ENCODE assay signal across 8 cellular contexts in the genomic region with DNA sequence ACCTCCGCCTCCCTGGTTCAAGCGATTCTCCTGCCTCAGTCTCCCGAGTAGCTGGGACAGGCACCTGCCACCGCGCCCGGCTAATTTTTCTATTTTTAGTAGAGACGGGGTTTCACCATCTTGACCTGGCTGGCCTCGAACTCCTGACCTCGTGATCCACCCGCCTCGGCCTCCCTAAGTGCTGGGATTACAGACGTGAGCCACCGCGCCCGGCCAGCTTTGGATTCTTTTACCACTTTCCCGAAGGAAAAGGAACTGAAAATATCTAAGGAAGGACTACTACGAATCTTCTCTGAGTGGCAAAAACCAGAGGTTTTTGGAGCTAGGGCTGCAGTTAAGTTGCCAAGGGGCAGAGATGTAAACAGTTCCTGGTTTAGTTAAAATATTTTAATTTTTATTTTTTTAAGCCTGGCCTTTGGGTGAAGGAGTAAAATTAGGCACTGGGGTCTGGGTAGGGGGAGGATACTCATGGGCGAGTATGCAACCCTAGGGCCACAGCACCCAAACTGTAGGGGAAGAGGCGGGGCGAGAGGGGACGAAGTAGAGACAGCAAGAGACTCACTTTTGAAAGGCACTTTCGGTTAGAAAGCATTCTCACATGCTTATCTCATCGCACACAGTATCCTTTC. TPM values are rescaled to one million over a fixed set of nuclear protein-coding genes. Genes with fewer than 3 reads are reported as not detected.
A peak's percentile ranks its signal among the peaks of the same experiment; 100 is the strongest.
DNase-seq lines count a peak whose midpoint lies in the region; ATAC-seq, FAIRE-seq and TF ChIP-seq lines count a peak whose summit lies in the region.

No MANE protein-coding gene starts in this region.

- H3K4me3 Mint-ChIP-seq in astrocyte (ENCODE audit: unreplicated experiment): peak overlapping the region; percentile 85
- peak overlapping the region; percentile 96 for H3K4me3 Mint-ChIP-seq in stimulated activated effector memory CD8-positive, alpha-beta T cell treated with anti-CD3 and anti-CD28 coated beads, Interleukin-12 subunit alpha, Interleukin-12 subunit beta, amount 100 ng/mL, for 72 hours

- H3K27ac ChIP-seq in astrocyte (ENCODE audit: low read depth, low read length): peak overlapping the region; percentile 90
- H3K27ac ChIP-seq in left lung: peak overlapping the region; percentile 96 to 98

- TF ChIP-seq POLR2A in GM18505 (IDR thresholded peaks at IDR 0.05; ENCODE audit: borderline replicate concordance, extremely low read depth, insufficient read depth, insufficient read length): no peak

- no peaks in the 10 kb centered on the region for H3K27me3 Mint-ChIP-seq in astrocyte (ENCODE audit: low read depth, unreplicated experiment)

- intact Hi-C loops in left lung (cut with DNase I): no loop called here

- ATAC-seq in GM18505 (IDR thresholded peaks at IDR 0.05; ENCODE audit: unreplicated experiment) (peak; percentile 45), left lung (peak; percentile 61), HG03521 (IDR thresholded peaks at IDR 0.05; ENCODE audit: unreplicated experiment) (no peak)
- no peak for ATAC-seq in stimulated activated effector memory CD8-positive, alpha-beta T cell treated with anti-CD3 and anti-CD28 coated beads, Interleukin-12 subunit alpha, Interleukin-12 subunit beta, amount 100 ng/mL, for 72 hours

- peaks cover 8% of the 10 kb centered on the region for H3K4me1 Mint-ChIP-seq in astrocyte (ENCODE audit: low read depth, unreplicated experiment)
- peaks cover 31% of the 10 kb centered on the region for H3K4me1 Mint-ChIP-seq in stimulated activated effector memory CD8-positive, alpha-beta T cell treated with anti-CD3 and anti-CD28 coated beads, Interleukin-12 subunit alpha, Interleukin-12 subunit beta, amount 100 ng/mL, for 72 hours

- DNase-seq in MG63: peak; percentile 5
- no peak for DNase-seq in astrocyte (ENCODE audit: low read depth)
- no peak for DNase-seq in left lung
- peak in 1 of 2 donors; percentile 65 for DNase-seq in stimulated activated effector memory CD8-positive, alpha-beta T cell treated with anti-CD3 and anti-CD28 coated beads, Interleukin-12 subunit alpha, Interleukin-12 subunit beta, amount 100 ng/mL, for 72 hours (ENCODE audit: low spot score in 2 of 2)
- DNase-seq in occipital lobe (lab: John Stamatoyannopoulos, UW): no peak
- DNase-seq in T1000 (lab: John Stamatoyannopoulos, UW): no peak

- FAIRE-seq in astrocyte (lab: Jason Lieb, UNC): no peak

- H3K4me2 ChIP-seq in astrocyte (ENCODE audit: low read length): peak overlapping the region; percentile 88

- H3K9me3 ChIP-seq in MG63 (no peaks in the 10 kb centered on the region), astrocyte (ENCODE audit: insufficient read depth, low read depth, low read length) (no peaks in the 10 kb centered on the region), left lung (no peaks in the 10 kb centered on the region)

- TF ChIP-seq CTCF in astrocyte (IDR thresholded peaks at IDR 0.05; ENCODE audit: insufficient read depth, low read depth, low read length) (no peak), left lung (IDR thresholded peaks at IDR 0.05) (no peak)

- peak overlapping the region; percentile 93 for H3K27ac Mint-ChIP-seq in astrocyte (ENCODE audit: unreplicated experiment)
- peak overlapping the region; percentile 99 for H3K27ac Mint-ChIP-seq in stimulated activated effector memory CD8-positive, alpha-beta T cell treated with anti-CD3 and anti-CD28 coated beads, Interleukin-12 subunit alpha, Interleukin-12 subunit beta, amount 100 ng/mL, for 72 hours

- peaks cover 6% of the 10 kb centered on the region for H3K4me1 ChIP-seq in astrocyte (ENCODE audit: insufficient read depth, low read length)
- peaks cover 11 to 32% of the 10 kb centered on the region in 2 donors for H3K4me1 ChIP-seq in left lung

- H3K36me3 ChIP-seq in MG63: peaks cover 10% of the 10 kb centered on the region
- H3K36me3 ChIP-seq in astrocyte (ENCODE audit: insufficient read depth, low read length): no peaks in the 10 kb centered on the region
- H3K36me3 ChIP-seq in left lung: no peaks in the 10 kb centered on the region

- peak overlapping the region; percentile 99 for H2AFZ ChIP-seq in astrocyte (ENCODE audit: low read depth, low read length)

- no peaks in the 10 kb centered on the region for H4K20me1 ChIP-seq in astrocyte (ENCODE audit: insufficient read depth, low read length)

- peak overlapping the region; percentile 77 for H3K4me3 ChIP-seq in MG63
- H3K4me3 ChIP-seq in astrocyte (ENCODE audit: insufficient read depth, low read depth, low read length): peak overlapping the region; percentile 85
- peak overlapping the region; percentile 75 for H3K4me3 ChIP-seq in left lung

- H3K9me3 Mint-ChIP-seq in astrocyte (ENCODE audit: unreplicated experiment): no peaks in the 10 kb centered on the region
- H3K9me3 Mint-ChIP-seq in stimulated activated effector memory CD8-positive, alpha-beta T cell treated with anti-CD3 and anti-CD28 coated beads, Interleukin-12 subunit alpha, Interleukin-12 subunit beta, amount 100 ng/mL, for 72 hours: no peaks in the 10 kb centered on the region

- H3K27me3 ChIP-seq in MG63 (no peaks in the 10 kb centered on the region), astrocyte (ENCODE audit: insufficient read depth, low read length) (no peaks in the 10 kb centered on the region), left lung (no peaks in the 10 kb centered on the region)

- peaks cover 41% of the 10 kb centered on the region for H3K79me2 ChIP-seq in astrocyte (ENCODE audit: insufficient read depth, low read length)

- H3K9ac ChIP-seq in astrocyte (ENCODE audit: low read length): peak overlapping the region; percentile 94

- H3K36me3 Mint-ChIP-seq in astrocyte (ENCODE audit: low read depth, unreplicated experiment): peaks cover 2% of the 10 kb centered on the region
- H3K36me3 Mint-ChIP-seq in stimulated activated effector memory CD8-positive, alpha-beta T cell treated with anti-CD3 and anti-CD28 coated beads, Interleukin-12 subunit alpha, Interleukin-12 subunit beta, amount 100 ng/mL, for 72 hours: peaks cover 12% of the 10 kb centered on the region

RNA-seq across cellular contexts. Expression of a gene that starts 0.5 kb away (rescaled TPM):
- total RNA-seq in MG63 (2014; rRNA removed; shearing (Covaris generic); ENCODE audit: low replicate concordance): 43.1 and 44.0 TPM in 2 replicates
- total RNA-seq in astrocyte (29.4 and 31.0 TPM in 2 replicates), left lung (10 to 100 TPM; 30.6 to 38.6 TPM), occipital lobe (54.3 TPM)

RNA-seq across cellular contexts. Expression of a gene that starts 40.9 kb away (rescaled TPM):
- total RNA-seq in MG63 (2014; rRNA removed; shearing (Covaris generic); ENCODE audit: low replicate concordance): 284 and 289 TPM in 2 replicates
- 300 and 340 TPM in 2 replicates for total RNA-seq in astrocyte
- 100 to 1,000 TPM; 241 to 313 TPM for total RNA-seq in left lung
- 288 TPM for total RNA-seq in occipital lobe

Comparison
In these comparisons a context has a peak if more than half of its experiments do, and no peak if none do; other contexts are left out.
1. ATAC-seq: peak in GM18505 (single experiment) and left lung (single experiment); none in stimulated activated effector memory CD8-positive, alpha-beta T cell treated with anti-CD3 and anti-CD28 coated beads, Interleukin-12 subunit alpha, Interleukin-12 subunit beta, amount 100 ng/mL, for 72 hours (single experiment) and HG03521 (single experiment).
2. Peak in every context shown above with its lines, with median percentiles within 50 percentile points of each other: H3K4me3 ChIP-seq.